Comparison of ENCODE assay signal across 12 cellular contexts in the genomic region with DNA sequence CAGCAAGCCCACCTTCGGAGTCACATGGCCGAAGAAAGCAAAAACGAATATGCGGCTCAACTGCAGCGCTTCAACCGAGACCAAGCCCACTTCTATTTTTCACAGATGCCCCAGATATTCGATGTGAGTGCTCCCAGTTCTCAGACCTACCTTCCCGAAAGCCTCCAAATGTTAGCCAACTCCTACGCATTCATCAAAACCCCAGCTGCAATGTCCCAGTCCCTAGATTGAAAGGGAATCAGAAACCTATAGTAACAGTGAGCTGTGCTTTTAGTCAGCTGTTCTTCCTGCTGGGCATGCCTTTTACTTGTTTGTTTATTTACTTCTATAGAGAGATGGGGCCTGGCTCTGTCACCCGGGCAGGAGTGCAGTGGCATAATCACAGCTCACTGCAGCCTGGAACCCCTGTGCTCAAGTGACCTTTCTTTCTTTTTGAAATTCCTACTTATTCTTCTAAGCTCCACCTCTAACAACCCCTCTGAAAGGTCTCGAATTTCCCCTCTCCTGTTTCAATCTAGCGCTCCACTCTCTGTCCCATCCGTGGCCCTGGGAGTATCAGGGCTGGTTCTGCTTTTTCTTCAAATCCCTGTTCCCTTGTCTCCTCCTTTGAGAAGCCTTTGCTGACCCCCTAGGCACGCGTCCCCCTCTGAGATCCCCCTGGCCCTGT.
DNase-seq lines count a peak whose midpoint lies in the region; ATAC-seq and TF ChIP-seq lines count a peak whose summit lies in the region.
"Had no signal": no experiment of that assay in that cellular context is flagged by ENCODE, and none has a peak within 500 bp of the region (broad histone marks: within the 10 kb centered on the region; RNA-seq: fewer than 3 reads in every experiment).

No MANE protein-coding gene starts in this region.

- H3K4me1 Mint-ChIP-seq in stimulated activated naive CD8-positive, alpha-beta T cell treated with anti-CD3 and anti-CD28 coated beads, Interleukin-15, Interleukin-2, amounts not matched to agents 100 ng/mL and 50 ng/mL, for 24 hours (ENCODE audit: low read depth): peaks cover 24% of the 10 kb centered on the region
- H3K4me1 Mint-ChIP-seq in nephron progenitor cell: peaks cover 59% of the 10 kb centered on the region

- no peaks in the 10 kb centered on the region for H3K27me3 Mint-ChIP-seq in stimulated activated naive CD8-positive, alpha-beta T cell treated with anti-CD3 and anti-CD28 coated beads, Interleukin-15, Interleukin-2, amounts not matched to agents 100 ng/mL and 50 ng/mL, for 24 hours
- no peaks in the 10 kb centered on the region for H3K27me3 Mint-ChIP-seq in nephron progenitor cell (ENCODE audit: low read depth, poor library complexity)
- H3K27me3 Mint-ChIP-seq: activated T-helper 17 cell treated with anti-CD3 and anti-CD28 coated beads, Interleukin-2, amount 50 U/mL, for 72 hours had no signal

- ATAC-seq in stimulated activated naive CD8-positive, alpha-beta T cell treated with anti-CD3 and anti-CD28 coated beads, Interleukin-15, Interleukin-2, amounts not matched to agents 100 U/mL and 50 U/mL, for 24 hours: no peak
- no peak for ATAC-seq in GM21723 (IDR thresholded peaks at IDR 0.05; ENCODE audit: unreplicated experiment)
- ATAC-seq: activated T-helper 17 cell treated with anti-CD3 and anti-CD28 coated beads, Interleukin-2, amount 50 U/mL, for 72 hours had no signal

- no peaks in the 10 kb centered on the region for H3K27me3 ChIP-seq in effector memory CD4-positive, alpha-beta T cell (replicated peaks; ENCODE audit: control insufficient read depth, insufficient read depth, low read length, poor library complexity, severe bottlenecking)

- peaks cover 29% of the 10 kb centered on the region for H3K36me3 ChIP-seq in effector memory CD4-positive, alpha-beta T cell (ENCODE audit: control insufficient read depth, insufficient read depth, low read length)

- H3K4me1 ChIP-seq in effector memory CD4-positive, alpha-beta T cell (ENCODE audit: control insufficient read depth, insufficient read depth, low read length, poor library complexity, severe bottlenecking): peaks cover 21% of the 10 kb centered on the region

- no peak for DNase-seq in stimulated activated naive CD8-positive, alpha-beta T cell treated with anti-CD3 and anti-CD28 coated beads, Interleukin-15, Interleukin-2, amounts not matched to agents 100 U/mL and 50 U/mL, for 24 hours
- DNase-seq in coronary artery (ENCODE audit: low spot score) (no peak), nephron progenitor cell (no peak), NCI-H2081 (lab: John Stamatoyannopoulos, UW) (no peak), NCI-H2171 treated with DMSO at 0.1 percent for 48 hours (lab: John Stamatoyannopoulos, UW) (no peak)
- DNase-seq in effector memory CD4-positive, alpha-beta T cell: no peak
- DNase-seq: foreskin melanocyte; retina; stimulated activated naive CD4-positive, alpha-beta T cell had no signal

- H3K9me3 ChIP-seq in effector memory CD4-positive, alpha-beta T cell (ENCODE audit: control insufficient read depth, low read length): no peaks in the 10 kb centered on the region

- H3K36me3 Mint-ChIP-seq in stimulated activated naive CD8-positive, alpha-beta T cell treated with anti-CD3 and anti-CD28 coated beads, Interleukin-15, Interleukin-2, amounts not matched to agents 100 ng/mL and 50 ng/mL, for 24 hours (ENCODE audit: low read depth): peaks cover 53% of the 10 kb centered on the region
- peaks cover 54% of the 10 kb centered on the region for H3K36me3 Mint-ChIP-seq in nephron progenitor cell (ENCODE audit: low read depth)

- no peak overlapping the region for H3K4me3 Mint-ChIP-seq in stimulated activated naive CD8-positive, alpha-beta T cell treated with anti-CD3 and anti-CD28 coated beads, Interleukin-15, Interleukin-2, amounts not matched to agents 100 ng/mL and 50 ng/mL, for 24 hours
- peak overlapping the region; percentile 47 for H3K4me3 Mint-ChIP-seq in nephron progenitor cell
- H3K4me3 Mint-ChIP-seq: activated T-helper 17 cell treated with anti-CD3 and anti-CD28 coated beads, Interleukin-2, amount 50 U/mL, for 72 hours had no signal

- peak overlapping the region; percentile 8 for H3K27ac Mint-ChIP-seq in stimulated activated naive CD8-positive, alpha-beta T cell treated with anti-CD3 and anti-CD28 coated beads, Interleukin-15, Interleukin-2, amounts not matched to agents 100 ng/mL and 50 ng/mL, for 24 hours
- peak overlapping the region; percentile 99 for H3K27ac Mint-ChIP-seq in nephron progenitor cell
- H3K27ac Mint-ChIP-seq: activated T-helper 17 cell treated with anti-CD3 and anti-CD28 coated beads, Interleukin-2, amount 50 U/mL, for 72 hours had no signal

- no peaks in the 10 kb centered on the region for H3K9me3 Mint-ChIP-seq in stimulated activated naive CD8-positive, alpha-beta T cell treated with anti-CD3 and anti-CD28 coated beads, Interleukin-15, Interleukin-2, amounts not matched to agents 100 ng/mL and 50 ng/mL, for 24 hours
- H3K9me3 Mint-ChIP-seq in nephron progenitor cell: no peaks in the 10 kb centered on the region
- H3K9me3 Mint-ChIP-seq: activated T-helper 17 cell treated with anti-CD3 and anti-CD28 coated beads, Interleukin-2, amount 50 U/mL, for 72 hours had no signal

- peak overlapping the region; percentile 77 to 96 for H3K27ac ChIP-seq in coronary artery
- H3K27ac ChIP-seq in effector memory CD4-positive, alpha-beta T cell (ENCODE audit: insufficient read depth, low read length, poor library complexity, severe bottlenecking): no peak overlapping the region

- TF ChIP-seq CTCF in coronary artery (IDR thresholded peaks at IDR 0.05): no peak
- no peak for TF ChIP-seq CTCF in nephron progenitor cell (IDR thresholded peaks at IDR 0.05)

- peak overlapping the region; percentile 62 for H3K4me3 ChIP-seq in coronary artery
- H3K4me3 ChIP-seq in effector memory CD4-positive, alpha-beta T cell (ENCODE audit: insufficient read depth, low read depth, low read length, poor library complexity, severe bottlenecking): no peak overlapping the region
